ENCODE assay signal across 1 cellular context in the genomic region with DNA sequence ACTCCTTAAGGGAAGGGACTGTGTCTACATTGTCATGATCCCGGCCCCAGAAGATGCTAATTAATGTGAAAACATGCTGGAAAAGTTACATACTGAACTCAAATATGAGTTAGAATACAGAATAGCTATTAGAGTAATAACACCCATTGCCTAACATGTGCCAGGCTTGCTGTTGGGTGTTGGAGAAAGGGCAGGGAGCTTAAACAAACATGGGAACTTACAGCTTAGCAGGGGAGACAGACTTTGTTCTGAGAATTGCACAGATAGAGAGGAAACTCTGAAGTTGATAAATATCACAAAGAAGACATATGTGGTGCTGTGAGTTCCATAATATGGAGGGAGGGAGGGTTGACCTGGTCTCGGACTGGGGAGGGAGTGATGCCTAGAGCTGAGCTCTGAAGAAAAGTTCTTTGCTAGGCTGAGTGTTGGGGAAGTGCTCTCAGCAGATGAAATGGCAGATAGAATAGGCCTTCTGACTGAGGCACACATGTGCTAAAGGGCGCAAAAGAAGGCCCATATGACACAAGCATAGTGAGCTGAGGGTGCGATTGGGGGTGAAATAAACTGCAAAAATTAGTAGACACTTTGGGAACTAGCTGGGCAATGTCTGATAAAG.
TF ChIP-seq lines count a peak whose summit lies in the region.

No MANE protein-coding gene starts in this region.

TF ChIP-seq in K562, 482 proteins besides CTCF, POLR2A, EP300 and RAD21:
- no peak for TF ChIP-seq ZNF507 (tag; conservative IDR thresholded peaks at IDR 0.05)
- TF ChIP-seq SPI1 (IDR thresholded peaks at IDR 0.05; ENCODE audit: borderline replicate concordance, low read depth, low read length), result peak; percentile 15; the same call in 1 of the 2 replicates
